ENCODE assay signal across 1 cellular context in the genomic region with DNA sequence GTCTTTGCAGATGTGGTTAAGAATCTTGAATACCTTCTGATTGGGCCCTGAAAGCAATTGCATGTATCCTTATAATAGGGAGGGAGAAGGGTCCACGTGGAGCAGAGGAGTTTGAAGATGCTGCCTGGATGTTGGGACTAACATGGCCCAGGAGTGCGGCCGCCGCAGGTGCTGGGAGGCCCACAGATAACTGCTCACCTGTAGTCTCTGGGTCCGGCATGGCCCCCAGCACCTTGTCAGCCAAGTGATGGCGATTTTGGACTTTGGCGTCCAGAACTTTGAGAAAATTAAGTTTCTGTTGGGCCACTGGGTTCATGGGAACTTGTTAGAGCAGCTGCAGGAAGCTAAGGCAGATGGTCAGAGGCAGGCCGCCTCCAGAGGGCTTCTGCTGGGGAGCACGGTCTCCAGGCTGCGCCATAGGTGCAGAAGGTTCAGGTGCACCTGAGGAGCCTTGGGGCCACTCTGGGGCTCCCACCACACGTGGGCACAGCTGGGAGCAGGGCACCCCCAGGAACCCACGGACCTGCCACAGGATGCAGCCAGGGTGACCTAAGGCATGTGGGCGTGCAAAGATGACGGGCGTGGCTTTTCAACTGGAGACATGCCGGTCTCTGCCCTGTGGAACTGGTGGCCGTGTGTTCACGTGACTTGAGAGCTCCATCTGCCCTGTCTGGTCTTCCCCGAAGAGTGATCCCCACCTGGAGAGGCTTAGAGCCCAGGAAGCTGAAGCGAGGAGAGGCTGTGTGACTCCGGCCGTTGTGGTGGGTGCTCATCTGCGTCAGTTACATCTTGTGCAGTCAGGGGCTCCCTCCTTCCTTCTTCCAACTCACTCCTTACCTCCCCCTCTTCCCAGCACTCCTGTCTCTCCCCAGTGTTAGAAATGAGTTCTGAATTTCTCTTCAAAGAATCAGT.
TF ChIP-seq lines count a peak whose summit lies in the region.

No MANE protein-coding gene starts in this region.

TF ChIP-seq in HepG2, 621 proteins besides CTCF, POLR2A, EP300 and RAD21 (continued from another document):
- TF ChIP-seq, protein P1, sequence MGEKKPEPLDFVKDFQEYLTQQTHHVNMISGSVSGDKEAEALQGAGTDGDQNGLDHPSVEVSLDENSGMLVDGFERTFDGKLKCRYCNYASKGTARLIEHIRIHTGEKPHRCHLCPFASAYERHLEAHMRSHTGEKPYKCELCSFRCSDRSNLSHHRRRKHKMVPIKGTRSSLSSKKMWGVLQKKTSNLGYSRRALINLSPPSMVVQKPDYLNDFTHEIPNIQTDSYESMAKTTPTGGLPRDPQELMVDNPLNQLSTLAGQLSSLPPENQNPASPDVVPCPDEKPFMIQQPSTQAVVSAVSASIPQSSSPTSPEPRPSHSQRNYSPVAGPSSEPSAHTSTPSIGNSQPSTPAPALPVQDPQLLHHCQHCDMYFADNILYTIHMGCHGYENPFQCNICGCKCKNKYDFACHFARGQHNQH (CRISPR knock-in tag; IDR thresholded peaks at IDR 0.05): no peak
- TF ChIP-seq RBFOX2 (IDR thresholded peaks at IDR 0.05; ENCODE audit: low read depth, low read length): no peak
- TF ChIP-seq RBM22 (optimal IDR thresholded peaks at IDR 0.05; ENCODE audit: low read length): peak; percentile 34
- TF ChIP-seq AGO2 (optimal IDR thresholded peaks at IDR 0.05; ENCODE audit: low read depth, low read length): peak; percentile 52
- TF ChIP-seq KLF13 (CRISPR knock-in tag; IDR thresholded peaks at IDR 0.05): no peak
- no peak for TF ChIP-seq TCF7 (IDR thresholded peaks at IDR 0.05; ENCODE audit: low read depth)
- no peak for TF ChIP-seq NFYB (CRISPR knock-in tag; IDR thresholded peaks at IDR 0.05)
